In genomic region chr17:47663997-47664941, GRCh38 we compare ENCODE assay signal across 8 cellular contexts. TPM values are rescaled to one million over a fixed set of nuclear protein-coding genes. Genes with fewer than 3 reads are reported as not detected.
DNase-seq lines count a peak whose midpoint lies in the region; ATAC-seq, FAIRE-seq and TF ChIP-seq lines count a peak whose summit lies in the region.

No MANE protein-coding gene starts in this region.

- intact Hi-C loops in pancreas (cut with DNase I) = no loop called here

- WGBS in pancreas, 2 donors = 38 to 43% methylated on average over 6 of the region's 6 CpGs

- H2AFZ ChIP-seq in DND-41 (ENCODE audit: low read depth, low read length) = no peak overlapping the region

- DNase-seq in DND-41 (peak; percentile 64), LHCN-M2 (ENCODE audit: low read depth) (peak; percentile 59), RPMI8226 (peak; percentile 57), foreskin keratinocyte (peak in 1 of 2 donors; percentile 27), pancreas (peak in 4 of 6 donors; percentile 29 to 62 (median 34)), ureter (ENCODE audit: low spot score) (peak; percentile 59)
- DNase-seq in activated T-helper 9 cell treated with anti-CD3 and anti-CD28 coated beads, Interleukin-2, amount 50 U/mL, for 16 hours (ENCODE audit: low read depth) = peak; percentile 30

- no peak overlapping the region for H3K4me2 ChIP-seq in DND-41 (ENCODE audit: insufficient read depth, low read length)

- H3K4me3 ChIP-seq in DND-41 (ENCODE audit: low read depth in 1 of 2, low read length in 2 of 2) (no peak overlapping the region), pancreas (no peak overlapping the region)

- ATAC-seq in DND-41 (ENCODE audit: insufficient read depth, low read depth) (peak; percentile 83), foreskin keratinocyte (peak; percentile 28), pancreas (peak; percentile 79 to 96 (median 90)), HG02571 (IDR thresholded peaks at IDR 0.05; ENCODE audit: unreplicated experiment) (no peak)

- H3K36me3 ChIP-seq in DND-41 (ENCODE audit: insufficient read depth, low read length) (peaks cover 96% of the 10 kb centered on the region), pancreas (peaks cover 4 to 81% (median 42%) of the 10 kb centered on the region in 3 donors)

- no peak overlapping the region for H3K9ac ChIP-seq in DND-41 (ENCODE audit: low read depth, low read length)

- no peak for FAIRE-seq in pancreas (lab: Jason Lieb, UNC)

- H3K27me3 ChIP-seq in DND-41 (ENCODE audit: insufficient read depth, low read length, poor library complexity) = no peaks in the 10 kb centered on the region
- H3K27me3 ChIP-seq in foreskin keratinocyte = no peaks in the 10 kb centered on the region
- no peaks in the 10 kb centered on the region for H3K27me3 ChIP-seq in pancreas

- H3K27ac ChIP-seq in DND-41 (ENCODE audit: low read length) = no peak overlapping the region
- no peak overlapping the region for H3K27ac ChIP-seq in foreskin keratinocyte
- no peak overlapping the region for H3K27ac ChIP-seq in pancreas

- peaks cover 58% of the 10 kb centered on the region; the same call in 1 of the 2 replicates for H4K20me1 ChIP-seq in DND-41 (ENCODE audit: insufficient read depth, low read length)

- no peaks in the 10 kb centered on the region for H3K4me1 ChIP-seq in DND-41 (ENCODE audit: insufficient read depth, low read length)
- no peaks in the 10 kb centered on the region for H3K4me1 ChIP-seq in foreskin keratinocyte
- no peaks in the 10 kb centered on the region for H3K4me1 ChIP-seq in pancreas

- TF ChIP-seq CTCF in DND-41 (IDR thresholded peaks at IDR 0.05; ENCODE audit: borderline replicate concordance, extremely low read depth, low read length, poor library complexity, severe bottlenecking) = peak; percentile 83
- TF ChIP-seq CTCF in foreskin keratinocyte (conservative IDR thresholded peaks at IDR 0.05) = peak; percentile 76
- TF ChIP-seq CTCF in pancreas (IDR thresholded peaks at IDR 0.05) = peak; percentile 29 to 65 (median 48)

- H3K9me3 ChIP-seq in DND-41 (ENCODE audit: insufficient read depth, low read length, severe bottlenecking) = no peaks in the 10 kb centered on the region
- H3K9me3 ChIP-seq in pancreas = no peaks in the 10 kb centered on the region

- H3K79me2 ChIP-seq in DND-41 (ENCODE audit: insufficient read depth, low read length) = peaks cover 56% of the 10 kb centered on the region

RNA-seq across cellular contexts. Expression of gene KPNB1, which starts 14.6 kb away (rescaled TPM):
- total RNA-seq in LHCN-M2 (2014; rRNA removed) (401 and 457 TPM in 2 replicates), foreskin keratinocyte (313 and 344 TPM in 2 replicates), pancreas (100 to 1,000 TPM in 5 of 6 donors, 10 to 100 TPM in 1; 91.5 to 126 (median 118) TPM), ureter (352 TPM)
- 212 TPM for polyA plus RNA-seq in LHCN-M2 (2012)
- polyA plus RNA-seq in foreskin keratinocyte (75.6 and 107 TPM in 2 replicates), pancreas (10 to 100 TPM; 18.1 to 36.7 TPM)

RNA-seq across cellular contexts. Expression of gene TBKBP1, which starts 29.7 kb away (rescaled TPM):
- total RNA-seq in LHCN-M2 (2014; rRNA removed) (3.8 and 5.4 TPM in 2 replicates), foreskin keratinocyte (7.3 and 8.7 TPM in 2 replicates), pancreas (1 to 10 TPM; 4.7 to 7.0 (median 5.7) TPM), ureter (9.2 TPM)
- 5.9 TPM for polyA plus RNA-seq in LHCN-M2 (2012)
- polyA plus RNA-seq in foreskin keratinocyte (6.2 and 6.9 TPM in 2 replicates), pancreas (10 to 100 TPM; 11.1 to 21.2 TPM)
